In the genomic region with DNA sequence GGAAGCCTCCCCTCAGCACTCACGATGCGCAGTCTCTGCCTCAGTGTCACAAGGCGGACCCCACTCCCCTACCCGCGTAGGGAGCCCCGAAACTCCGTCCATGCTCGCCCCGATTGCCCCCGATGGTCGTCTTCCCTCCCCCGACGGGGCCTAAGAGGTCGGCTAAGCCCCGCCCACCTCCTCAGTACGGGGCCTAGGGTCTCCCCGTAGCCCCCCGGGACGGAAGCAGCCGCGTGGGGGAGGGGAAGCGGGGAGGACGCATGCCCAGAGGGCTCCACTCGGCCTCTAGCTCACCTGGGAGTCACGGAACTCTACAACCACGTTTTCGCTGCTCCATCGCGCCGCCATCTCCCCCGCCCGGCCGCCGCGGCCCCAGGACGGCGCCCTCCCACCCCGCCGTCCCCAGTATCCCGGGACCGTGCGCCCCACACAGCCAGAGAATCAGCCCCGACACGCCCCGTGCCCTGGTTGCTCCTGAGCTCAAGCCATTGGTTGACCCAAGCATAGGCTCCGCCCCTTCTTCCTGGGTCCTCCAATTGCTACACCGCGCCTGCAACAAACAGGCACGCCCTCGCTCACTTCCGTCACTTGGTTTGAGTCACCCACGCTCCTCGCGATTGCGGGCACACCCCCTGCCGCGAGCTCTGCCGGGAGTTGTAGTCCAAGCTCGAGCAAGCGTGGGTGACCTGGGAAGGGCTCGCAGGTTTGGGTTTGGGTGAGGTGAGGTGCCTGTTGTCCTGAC, we compare ENCODE assay signal across 1 cellular context.
TF ChIP-seq lines count a peak whose summit lies in the region.

Gene WDR59, minus strand, starts transcription at position 454 of the 742 bp plus-strand sequence. Its CDS starts 106 bp downstream, at position 348.

TF ChIP-seq in K562, 482 proteins besides CTCF, POLR2A, EP300 and RAD21 (continued from another document and continues in another):
- TF ChIP-seq ZNF518B (CRISPR knock-in tag; IDR thresholded peaks at IDR 0.05), result no peak
- TF ChIP-seq PPARD (CRISPR knock-in tag; IDR thresholded peaks at IDR 0.05), result no peak
- no peak for TF ChIP-seq ZKSCAN8 (CRISPR knock-in tag; IDR thresholded peaks at IDR 0.05)
- TF ChIP-seq GTF2B (IDR thresholded peaks at IDR 0.05; ENCODE audit: extremely low read depth, insufficient read length), result no peak
- TF ChIP-seq ZNF431 (CRISPR knock-in tag; IDR thresholded peaks at IDR 0.05), result no peak
- no peak for TF ChIP-seq ZNF77 (CRISPR knock-in tag; IDR thresholded peaks at IDR 0.05)
- TF ChIP-seq SMAD1 (IDR thresholded peaks at IDR 0.05; ENCODE audit: low read depth, low read length, partially characterized antibody), result no peak
- TF ChIP-seq MAFF (IDR thresholded peaks at IDR 0.05; ENCODE audit: low read length), result no peak
- TF ChIP-seq GABPA (tag; conservative IDR thresholded peaks at IDR 0.05; ENCODE audit: low read depth), result peak; percentile 77
- TF ChIP-seq ARID1B (IDR thresholded peaks at IDR 0.05), result 0 out of 2 replicates have a peak, but pooled peaks have one; percentile 14
- TF ChIP-seq XRCC4 (IDR thresholded peaks at IDR 0.05; ENCODE audit: extremely low read depth, insufficient read depth, insufficient read length), result no peak
- TF ChIP-seq NFIC (IDR thresholded peaks at IDR 0.05), result peak; percentile 29; the same call in 1 of the 2 replicates
- peak; percentile 71; the same call in 1 of the 2 replicates for TF ChIP-seq JUN (IDR thresholded peaks at IDR 0.05; ENCODE audit: borderline replicate concordance, low read depth, low read length)
- no peak for TF ChIP-seq JUN (CRISPR knock-in tag; IDR thresholded peaks at IDR 0.05; ENCODE audit: borderline replicate concordance)
- TF ChIP-seq PRDM10 (IDR thresholded peaks at IDR 0.05; ENCODE audit: partially characterized antibody), result peak; percentile 24
- TF ChIP-seq, protein P1, sequence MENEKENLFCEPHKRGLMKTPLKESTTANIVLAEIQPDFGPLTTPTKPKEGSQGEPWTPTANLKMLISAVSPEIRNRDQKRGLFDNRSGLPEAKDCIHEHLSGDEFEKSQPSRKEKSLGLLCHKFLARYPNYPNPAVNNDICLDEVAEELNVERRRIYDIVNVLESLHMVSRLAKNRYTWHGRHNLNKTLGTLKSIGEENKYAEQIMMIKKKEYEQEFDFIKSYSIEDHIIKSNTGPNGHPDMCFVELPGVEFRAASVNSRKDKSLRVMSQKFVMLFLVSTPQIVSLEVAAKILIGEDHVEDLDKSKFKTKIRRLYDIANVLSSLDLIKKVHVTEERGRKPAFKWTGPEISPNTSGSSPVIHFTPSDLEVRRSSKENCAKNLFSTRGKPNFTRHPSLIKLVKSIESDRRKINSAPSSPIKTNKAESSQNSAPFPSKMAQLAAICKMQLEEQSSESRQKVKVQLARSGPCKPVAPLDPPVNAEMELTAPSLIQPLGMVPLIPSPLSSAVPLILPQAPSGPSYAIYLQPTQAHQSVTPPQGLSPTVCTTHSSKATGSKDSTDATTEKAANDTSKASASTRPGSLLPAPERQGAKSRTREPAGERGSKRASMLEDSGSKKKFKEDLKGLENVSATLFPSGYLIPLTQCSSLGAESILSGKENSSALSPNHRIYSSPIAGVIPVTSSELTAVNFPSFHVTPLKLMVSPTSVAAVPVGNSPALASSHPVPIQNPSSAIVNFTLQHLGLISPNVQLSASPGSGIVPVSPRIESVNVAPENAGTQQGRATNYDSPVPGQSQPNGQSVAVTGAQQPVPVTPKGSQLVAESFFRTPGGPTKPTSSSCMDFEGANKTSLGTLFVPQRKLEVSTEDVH (IDR thresholded peaks at IDR 0.05; ENCODE audit: low read depth, partially characterized antibody), result no peak
- no peak for TF ChIP-seq ZNF324 (CRISPR knock-in tag; IDR thresholded peaks at IDR 0.05)
- TF ChIP-seq SUPT5H (IDR thresholded peaks at IDR 0.05), result peak; percentile 81
- no peak for TF ChIP-seq NUFIP1 (IDR thresholded peaks at IDR 0.05; ENCODE audit: partially characterized antibody)
- no peak for TF ChIP-seq ZNF583 (CRISPR knock-in tag; IDR thresholded peaks at IDR 0.05)
- no peak for TF ChIP-seq ARHGAP35 (IDR thresholded peaks at IDR 0.05; ENCODE audit: partially characterized antibody)
- TF ChIP-seq, protein P2, sequence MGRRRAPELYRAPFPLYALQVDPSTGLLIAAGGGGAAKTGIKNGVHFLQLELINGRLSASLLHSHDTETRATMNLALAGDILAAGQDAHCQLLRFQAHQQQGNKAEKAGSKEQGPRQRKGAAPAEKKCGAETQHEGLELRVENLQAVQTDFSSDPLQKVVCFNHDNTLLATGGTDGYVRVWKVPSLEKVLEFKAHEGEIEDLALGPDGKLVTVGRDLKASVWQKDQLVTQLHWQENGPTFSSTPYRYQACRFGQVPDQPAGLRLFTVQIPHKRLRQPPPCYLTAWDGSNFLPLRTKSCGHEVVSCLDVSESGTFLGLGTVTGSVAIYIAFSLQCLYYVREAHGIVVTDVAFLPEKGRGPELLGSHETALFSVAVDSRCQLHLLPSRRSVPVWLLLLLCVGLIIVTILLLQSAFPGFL (CRISPR knock-in tag; IDR thresholded peaks at IDR 0.05), result no peak
- TF ChIP-seq, protein P3, sequence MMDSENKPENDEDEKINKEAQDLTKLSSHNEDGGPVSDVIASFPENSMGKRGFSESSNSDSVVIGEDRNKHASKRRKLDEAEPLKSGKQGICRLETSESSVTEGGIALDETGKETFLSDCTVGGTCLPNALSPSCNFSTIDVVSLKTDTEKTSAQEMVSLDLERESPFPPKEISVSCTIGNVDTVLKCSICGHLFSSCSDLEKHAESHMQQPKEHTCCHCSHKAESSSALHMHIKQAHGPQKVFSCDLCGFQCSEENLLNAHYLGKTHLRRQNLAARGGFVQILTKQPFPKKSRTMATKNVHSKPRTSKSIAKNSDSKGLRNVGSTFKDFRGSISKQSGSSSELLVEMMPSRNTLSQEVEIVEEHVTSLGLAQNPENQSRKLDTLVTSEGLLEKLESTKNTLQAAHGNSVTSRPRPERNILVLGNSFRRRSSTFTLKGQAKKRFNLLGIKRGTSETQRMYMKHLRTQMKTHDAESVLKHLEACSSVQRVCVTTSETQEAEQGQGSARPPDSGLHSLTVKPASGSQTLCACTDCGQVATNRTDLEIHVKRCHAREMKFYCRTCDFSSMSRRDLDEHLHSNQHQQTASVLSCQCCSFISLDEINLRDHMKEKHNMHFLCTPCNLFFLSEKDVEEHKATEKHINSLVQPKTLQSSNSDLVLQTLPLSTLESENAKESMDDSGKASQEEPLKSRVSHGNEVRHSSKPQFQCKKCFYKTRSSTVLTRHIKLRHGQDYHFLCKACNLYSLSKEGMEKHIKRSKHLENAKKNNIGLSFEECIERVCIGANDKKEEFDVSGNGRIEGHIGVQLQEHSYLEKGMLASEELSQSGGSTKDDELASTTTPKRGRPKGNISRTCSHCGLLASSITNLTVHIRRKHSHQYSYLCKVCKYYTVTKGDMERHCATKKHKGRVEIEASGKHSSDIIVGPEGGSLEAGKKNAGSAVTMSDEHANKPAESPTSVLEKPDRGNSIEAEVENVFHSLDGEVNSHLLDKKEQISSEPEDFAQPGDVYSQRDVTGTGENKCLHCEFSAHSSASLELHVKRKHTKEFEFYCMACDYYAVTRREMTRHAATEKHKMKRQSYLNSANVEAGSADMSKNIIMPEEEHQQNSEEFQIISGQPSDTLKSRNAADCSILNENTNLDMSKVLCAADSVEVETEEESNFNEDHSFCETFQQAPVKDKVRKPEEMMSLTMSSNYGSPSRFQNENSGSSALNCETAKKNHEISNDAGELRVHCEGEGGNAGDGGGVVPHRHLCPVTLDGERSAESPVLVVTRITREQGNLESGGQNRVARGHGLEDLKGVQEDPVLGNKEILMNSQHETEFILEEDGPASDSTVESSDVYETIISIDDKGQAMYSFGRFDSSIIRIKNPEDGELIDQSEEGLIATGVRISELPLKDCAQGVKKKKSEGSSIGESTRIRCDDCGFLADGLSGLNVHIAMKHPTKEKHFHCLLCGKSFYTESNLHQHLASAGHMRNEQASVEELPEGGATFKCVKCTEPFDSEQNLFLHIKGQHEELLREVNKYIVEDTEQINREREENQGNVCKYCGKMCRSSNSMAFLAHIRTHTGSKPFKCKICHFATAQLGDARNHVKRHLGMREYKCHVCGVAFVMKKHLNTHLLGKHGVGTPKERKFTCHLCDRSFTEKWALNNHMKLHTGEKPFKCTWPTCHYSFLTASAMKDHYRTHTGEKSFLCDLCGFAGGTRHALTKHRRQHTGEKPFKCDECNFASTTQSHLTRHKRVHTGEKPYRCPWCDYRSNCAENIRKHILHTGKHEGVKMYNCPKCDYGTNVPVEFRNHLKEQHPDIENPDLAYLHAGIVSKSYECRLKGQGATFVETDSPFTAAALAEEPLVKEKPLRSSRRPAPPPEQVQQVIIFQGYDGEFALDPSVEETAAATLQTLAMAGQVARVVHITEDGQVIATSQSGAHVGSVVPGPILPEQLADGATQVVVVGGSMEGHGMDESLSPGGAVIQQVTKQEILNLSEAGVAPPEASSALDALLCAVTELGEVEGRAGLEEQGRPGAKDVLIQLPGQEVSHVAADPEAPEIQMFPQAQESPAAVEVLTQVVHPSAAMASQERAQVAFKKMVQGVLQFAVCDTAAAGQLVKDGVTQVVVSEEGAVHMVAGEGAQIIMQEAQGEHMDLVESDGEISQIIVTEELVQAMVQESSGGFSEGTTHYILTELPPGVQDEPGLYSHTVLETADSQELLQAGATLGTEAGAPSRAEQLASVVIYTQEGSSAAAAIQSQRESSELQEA (IDR thresholded peaks at IDR 0.05; ENCODE audit: low read depth), result no peak
- no peak for TF ChIP-seq HINFP (tag; conservative IDR thresholded peaks at IDR 0.05; ENCODE audit: low read depth)
- no peak for TF ChIP-seq FOXP1 (CRISPR knock-in tag; IDR thresholded peaks at IDR 0.05)
- TF ChIP-seq PTBP1 (IDR thresholded peaks at IDR 0.05; ENCODE audit: low read depth, low read length), result no peak
- no peak for TF ChIP-seq ZNF253 (CRISPR knock-in tag; conservative IDR thresholded peaks at IDR 0.05)
- no peak for TF ChIP-seq STAT5B (CRISPR knock-in tag; IDR thresholded peaks at IDR 0.05)
- TF ChIP-seq ZNF79 (CRISPR knock-in tag; IDR thresholded peaks at IDR 0.05; ENCODE audit: low read depth), result no peak
- no peak for TF ChIP-seq POLR2AphosphoS2 (IDR thresholded peaks at IDR 0.05; ENCODE audit: low read length)
- TF ChIP-seq KAT2B (IDR thresholded peaks at IDR 0.05; ENCODE audit: low read depth, low read length), result no peak
